Comparison of ENCODE assay signal across 23 cellular contexts in the genomic region with DNA sequence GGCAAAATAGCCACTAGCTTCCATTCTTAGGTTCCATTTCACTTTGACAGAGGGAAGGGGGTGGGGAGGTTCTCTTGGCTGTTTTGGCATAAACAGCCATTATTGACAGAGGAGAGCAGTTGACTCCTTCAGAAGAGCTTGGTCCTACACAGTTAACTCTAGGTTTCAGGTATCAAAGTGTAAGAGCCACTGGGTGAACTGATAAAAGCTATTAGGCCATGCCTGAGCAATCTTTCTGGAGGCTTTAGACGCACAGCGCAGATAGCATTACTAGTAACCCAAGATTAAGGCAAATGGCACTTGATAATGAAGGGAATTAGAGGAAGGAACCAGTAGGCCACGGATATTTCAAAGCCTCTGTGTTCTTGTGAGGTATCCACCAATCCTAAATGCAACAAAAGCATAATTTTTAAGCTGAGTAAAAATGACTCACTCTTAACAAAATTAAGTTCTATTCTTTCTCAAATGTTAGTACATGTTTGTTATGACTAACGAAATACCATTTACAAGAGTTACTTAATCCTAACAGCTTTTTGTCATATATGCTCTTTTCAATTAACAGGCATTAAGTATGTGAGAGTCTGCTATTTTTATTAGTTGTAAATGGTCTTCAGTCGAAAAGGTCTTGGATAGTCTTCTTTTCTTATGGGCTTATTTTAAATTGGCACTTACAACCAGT. TPM values are rescaled to one million over a fixed set of nuclear protein-coding genes. Genes with fewer than 3 reads are reported as not detected.
DNase-seq lines count a peak whose midpoint lies in the region; ATAC-seq and TF ChIP-seq lines count a peak whose summit lies in the region.
"Had no signal": no experiment of that assay in that cellular context is flagged by ENCODE, and none has a peak within 500 bp of the region (broad histone marks: within the 10 kb centered on the region; RNA-seq: fewer than 3 reads in every experiment).

No MANE protein-coding gene starts in this region.

- no TSS peak for BruUV-seq in MCF 10A (replicated peaks; lab: Mats Ljungman, UMichigan)

- peaks cover 11% of the 10 kb centered on the region for H3K4me1 Mint-ChIP-seq in MCF 10A (ENCODE audit: insufficient read depth, unreplicated experiment)
- H3K4me1 Mint-ChIP-seq: CD8-positive, alpha-beta memory T cell; natural killer cell; stimulated activated naive CD8-positive, alpha-beta T cell treated with anti-CD3 and anti-CD28 coated beads, Interleukin-15, amount 100 ng/mL, for 72 hours had no signal

- no peaks in the 10 kb centered on the region for H3K9me3 Mint-ChIP-seq in MCF 10A (ENCODE audit: unreplicated experiment)
- H3K9me3 Mint-ChIP-seq: stimulated activated naive CD8-positive, alpha-beta T cell treated with anti-CD3 and anti-CD28 coated beads, Interleukin-15, amount 100 ng/mL, for 72 hours; T-helper 2 cell treated with Interferon-gamma antibody and Interleukin-4, amounts not matched to agents 5 μg/mL and 100 μg/mL, for 36 hours had no signal

- H3K9me3 ChIP-seq in breast epithelium (no peaks in the 10 kb centered on the region), OCI-LY1 (ENCODE audit: low read length) (no peaks in the 10 kb centered on the region), smooth muscle cell (replicated peaks; ENCODE audit: low read depth) (no peaks in the 10 kb centered on the region)
- H3K9me3 ChIP-seq: esophagus muscularis mucosa, heart right ventricle, upper lobe of right lung had no signal

- no peak overlapping the region for H3K27ac ChIP-seq in breast epithelium
- H3K27ac ChIP-seq in OCI-LY1 (ENCODE audit: low read depth, low read length, poor library complexity, severe bottlenecking): peak overlapping the region; percentile 98
- H3K27ac ChIP-seq in epithelial cell of prostate: peak overlapping the region; percentile 62
- H3K27ac ChIP-seq in smooth muscle cell (ENCODE audit: low read depth): peak overlapping the region; percentile 20
- H3K27ac ChIP-seq: esophagus muscularis mucosa, heart right ventricle, parathyroid adenoma, upper lobe of right lung had no signal

- H3K9ac ChIP-seq in OCI-LY1 (ENCODE audit: low read length) (no peak overlapping the region), smooth muscle cell (ENCODE audit: low read depth) (no peak overlapping the region)
- H3K9ac ChIP-seq: parathyroid adenoma had no signal

- H3K4me3 ChIP-seq in breast epithelium: no peak overlapping the region
- H3K4me3 ChIP-seq in OCI-LY1 (ENCODE audit: low read depth, low read length, poor library complexity, severe bottlenecking): no peak overlapping the region
- H3K4me3 ChIP-seq in smooth muscle cell: no peak overlapping the region
- H3K4me3 ChIP-seq: esophagus muscularis mucosa, heart right ventricle, upper lobe of right lung had no signal

- H3K36me3 Mint-ChIP-seq in MCF 10A (ENCODE audit: insufficient read depth, unreplicated experiment): peaks cover 19% of the 10 kb centered on the region
- H3K36me3 Mint-ChIP-seq: activated naive CD8-positive, alpha-beta T cell; CD8-positive, alpha-beta memory T cell; natural killer cell had no signal

- H3K36me3 ChIP-seq in breast epithelium (no peaks in the 10 kb centered on the region), OCI-LY1 (ENCODE audit: insufficient read depth, low read length) (no peaks in the 10 kb centered on the region), smooth muscle cell (ENCODE audit: low read depth) (no peaks in the 10 kb centered on the region)
- H3K36me3 ChIP-seq: esophagus muscularis mucosa, heart right ventricle, upper lobe of right lung had no signal

- POLR2A ChIA-PET in MCF 10A (lab: Yijun Ruan, JAX): interaction anchor here (0.7 to 6.3 kb wide), 10 partner anchors 11 to 332 kb away, joined by 3 to 53 read pairs (median 6); partner anchors contain the start of gene SLC7A11

- WGBS in smooth muscle cell (ENCODE audit: low lambda C conversion rate): 29% methylated on average over 5 of the region's 5 CpGs

- H3K79me2 ChIP-seq in OCI-LY1 (ENCODE audit: insufficient read depth, low read length): no peaks in the 10 kb centered on the region
- H3K79me2 ChIP-seq in smooth muscle cell (ENCODE audit: low read depth): no peaks in the 10 kb centered on the region
- H3K79me2 ChIP-seq: parathyroid adenoma had no signal

- H3K9me2 ChIP-seq in OCI-LY1 (ENCODE audit: low read depth, low read length): no peaks in the 10 kb centered on the region

- no peak overlapping the region for H3K4me3 Mint-ChIP-seq in MCF 10A (ENCODE audit: unreplicated experiment)
- H3K4me3 Mint-ChIP-seq: activated naive CD8-positive, alpha-beta T cell; CD8-positive, alpha-beta memory T cell; natural killer cell; stimulated activated naive CD8-positive, alpha-beta T cell treated with anti-CD3 and anti-CD28 coated beads, Interleukin-15, amount 100 ng/mL, for 72 hours; T-helper 2 cell treated with Interferon-gamma antibody and Interleukin-4, amounts not matched to agents 5 μg/mL and 100 μg/mL, for 36 hours had no signal

- TF ChIP-seq CTCF in MCF 10A (IDR thresholded peaks at IDR 0.05; ENCODE audit: unreplicated experiment): no peak
- TF ChIP-seq CTCF in breast epithelium (IDR thresholded peaks at IDR 0.05): no peak
- TF ChIP-seq CTCF in OCI-LY1 (IDR thresholded peaks at IDR 0.05; ENCODE audit: low read length): no peak
- no peak for TF ChIP-seq CTCF in smooth muscle cell (IDR thresholded peaks at IDR 0.05; ENCODE audit: borderline replicate concordance, insufficient read depth, poor library complexity, severe bottlenecking)
- TF ChIP-seq CTCF in GM20000 (IDR thresholded peaks at IDR 0.05; ENCODE audit: extremely low read depth, missing control alignments): no peak

- H4K20me1 ChIP-seq in OCI-LY1 (ENCODE audit: insufficient read depth, low read length) (no peaks in the 10 kb centered on the region), smooth muscle cell (ENCODE audit: low read depth) (no peaks in the 10 kb centered on the region)

- ATAC-seq in GM19324 (IDR thresholded peaks at IDR 0.05; ENCODE audit: low FRiP score, unreplicated experiment): no peak
- ATAC-seq in HG02798 (IDR thresholded peaks at IDR 0.05; ENCODE audit: poor library complexity, unreplicated experiment): no peak
- ATAC-seq: HCT116; heart right ventricle; natural killer cell; stimulated activated naive CD8-positive, alpha-beta T cell treated with anti-CD3 and anti-CD28 coated beads, Interleukin-15, amount 100 ng/mL, for 72 hours; upper lobe of right lung had no signal

- CTCF ChIA-PET in MCF 10A (lab: Yijun Ruan, JAX): interaction anchor here (0.7 to 2.2 kb wide), 11 partner anchors 53 to 710 kb away, joined by 3 to 13 read pairs (median 3); no protein-coding TSS in a partner anchor

- DNase-seq in MCF 10A (ENCODE audit: unreplicated experiment) (peak; percentile 43), breast epithelium (ENCODE audit: low spot score in 2 of 2) (no peak), epithelial cell of prostate (ENCODE audit: low read depth, low spot score) (no peak), smooth muscle cell (lab: John Stamatoyannopoulos, UW; ENCODE audit: unreplicated experiment) (no peak), GM20000 (ENCODE audit: low spot score) (no peak)
- DNase-seq: activated CD4-positive, CD25-positive, alpha-beta regulatory T cell treated with anti-CD3 and anti-CD28 coated beads, Interleukin-2, amount 50 U/mL, for 72 hours; activated CD8-positive, alpha-beta memory T cell treated with anti-CD3 and anti-CD28 coated beads for 24 hours; CD8-positive, alpha-beta memory T cell; heart right ventricle; Kasumi-1; natural killer cell; NCI-H446 treated with DMSO at 0.1 percent for 48 hours; SHP77 treated with DMSO at 0.1 percent for 48 hours; stimulated activated naive CD8-positive, alpha-beta T cell treated with anti-CD3 and anti-CD28 coated beads, Interleukin-15, amount 100 ng/mL, for 72 hours; upper lobe of right lung had no signal

- intact Hi-C loops in MCF 10A (cut with micrococcal nuclease) (loop anchor here (5.0 to 10.0 kb wide), 4 partner anchors 151 to 389 kb away; no protein-coding TSS in a partner anchor), breast epithelium (cut with DNase I; ENCODE audit: low total_unique reads) (no loop called here)

- H3K27me3 Mint-ChIP-seq in MCF 10A (ENCODE audit: insufficient read depth, unreplicated experiment): no peaks in the 10 kb centered on the region
- H3K27me3 Mint-ChIP-seq: activated naive CD8-positive, alpha-beta T cell; CD8-positive, alpha-beta memory T cell; stimulated activated naive CD8-positive, alpha-beta T cell treated with anti-CD3 and anti-CD28 coated beads, Interleukin-15, amount 100 ng/mL, for 72 hours had no signal

- H3F3A ChIP-seq in OCI-LY1 (ENCODE audit: insufficient read depth, low read length): 0 out of 2 replicates have a peak, but pooled peaks cover 5% of the 10 kb centered on the region
- H3F3A ChIP-seq in smooth muscle cell (ENCODE audit: low read depth): no peaks in the 10 kb centered on the region

- H3K4me2 ChIP-seq in OCI-LY1 (ENCODE audit: low read length) (peak overlapping the region; percentile 30; the same call in 1 of the 2 replicates), smooth muscle cell (peak overlapping the region; percentile 28)

- H2AFZ ChIP-seq in OCI-LY1 (ENCODE audit: low read length) (peak overlapping the region; percentile 65; the same call in 1 of the 2 replicates), smooth muscle cell (ENCODE audit: low read depth) (no peak overlapping the region)
- H2AFZ ChIP-seq: parathyroid adenoma had no signal

- H3K4me1 ChIP-seq in breast epithelium: no peaks in the 10 kb centered on the region
- peaks cover 63% of the 10 kb centered on the region for H3K4me1 ChIP-seq in OCI-LY1 (ENCODE audit: insufficient read depth, low read length, severe bottlenecking)
- H3K4me1 ChIP-seq in smooth muscle cell (ENCODE audit: low read depth): no peaks in the 10 kb centered on the region
- H3K4me1 ChIP-seq: esophagus muscularis mucosa, parathyroid adenoma, upper lobe of right lung had no signal

- peak overlapping the region; percentile 66 for H3K27ac Mint-ChIP-seq in MCF 10A (ENCODE audit: low read depth, unreplicated experiment)
- H3K27ac Mint-ChIP-seq: activated naive CD8-positive, alpha-beta T cell; CD8-positive, alpha-beta memory T cell; natural killer cell; stimulated activated naive CD8-positive, alpha-beta T cell treated with anti-CD3 and anti-CD28 coated beads, Interleukin-15, amount 100 ng/mL, for 72 hours; T-helper 2 cell treated with Interferon-gamma antibody and Interleukin-4, amounts not matched to agents 5 μg/mL and 100 μg/mL, for 36 hours had no signal

- H3K27me3 ChIP-seq in breast epithelium (no peaks in the 10 kb centered on the region), OCI-LY1 (ENCODE audit: insufficient read depth, low read length) (no peaks in the 10 kb centered on the region), smooth muscle cell (ENCODE audit: low read depth) (no peaks in the 10 kb centered on the region)
- H3K27me3 ChIP-seq: esophagus muscularis mucosa, heart right ventricle, upper lobe of right lung had no signal

- no peak for TF ChIP-seq POLR2A in breast epithelium (IDR thresholded peaks at IDR 0.05)

RNA-seq across cellular contexts. Expression of gene SLC7A11, which starts 53.6 kb away (rescaled TPM):
- total RNA-seq in MCF 10A (2022) (103 and 153 TPM in 2 replicates), breast epithelium (1 to 10 TPM in 2 of 3 donors, under 1 TPM in 1; 0.16 to 1.9 (median 1.3) TPM), smooth muscle cell (10.2 and 13.9 TPM in 2 replicates)
- 1.1 and 2.0 TPM in 2 replicates for polyA plus RNA-seq in smooth muscle cell
- polyA plus RNA-seq: CD8-positive, alpha-beta memory T cell had no signal

Comparison
In these comparisons a context has a peak if more than half of its experiments do, and no peak if none do; other contexts are left out.
1. H3K27ac ChIP-seq: peak in OCI-LY1 (single experiment), epithelial cell of prostate (single experiment) and smooth muscle cell (single experiment); none in breast epithelium (0 of 2).